Comparison of ENCODE assay signal across 1 cellular context in genomic region chr15:91852741-91853500, GRCh38.
A peak's percentile ranks its signal among the peaks of the same experiment; 100 is the strongest.
TF ChIP-seq lines count a peak whose summit lies in the region.

No MANE protein-coding gene starts in this region.

TF ChIP-seq in H1, 55 proteins besides CTCF, POLR2A, EP300 and RAD21 (continued from another document):
- TF ChIP-seq KDM1A (IDR thresholded peaks at IDR 0.05; ENCODE audit: borderline replicate concordance, low read length) (peak; percentile 35), HDAC6 (IDR thresholded peaks at IDR 0.05; ENCODE audit: low read depth, low read length) (no peak), TAF7 (optimal IDR thresholded peaks at IDR 0.05; ENCODE audit: borderline replicate concordance, low read depth, low read length) (peak; percentile 56), BCL11A (IDR thresholded peaks at IDR 0.05; ENCODE audit: low read depth in 2 of 2, low read length in 2 of 2) (no peak), TAF1 (IDR thresholded peaks at IDR 0.05; ENCODE audit: low read depth, low read length) (peak; percentile 48; the same call in 1 of the 2 replicates), HDAC2 (IDR thresholded peaks at IDR 0.05; ENCODE audit: borderline replicate concordance in 1 of 2, low read depth in 2 of 2, low read length in 2 of 2) (0 out of 4 replicates have a peak, but pooled peaks of 1 of the 2 experiments have one; percentile 26), ASH2L (IDR thresholded peaks at IDR 0.05; ENCODE audit: low read length) (peak; percentile 57), NANOG (IDR thresholded peaks at IDR 0.05; ENCODE audit: insufficient read depth, low read depth, low read length, poor library complexity, severe bottlenecking) (peak; percentile 44), MAFK (IDR thresholded peaks at IDR 0.05; ENCODE audit: low read depth, low read length) (no peak), SRF (IDR thresholded peaks at IDR 0.05; ENCODE audit: low read depth, low read length) (no peak), KDM4A (IDR thresholded peaks at IDR 0.05; ENCODE audit: low read depth, low read length, severe bottlenecking) (peak; percentile 90), TBP (IDR thresholded peaks at IDR 0.05; ENCODE audit: low read depth, low read length) (no peak), BRCA1 (IDR thresholded peaks at IDR 0.05; ENCODE audit: low read depth, low read length) (no peak), CREB1 (IDR thresholded peaks at IDR 0.05) (no peak), YY1 (IDR thresholded peaks at IDR 0.05; ENCODE audit: low read depth, low read length) (no peak), SP1 (IDR thresholded peaks at IDR 0.05; ENCODE audit: low read depth, low read length) (no peak), PHF8 (conservative IDR thresholded peaks at IDR 0.05; ENCODE audit: low read depth, low read length) (peak; percentile 53), CBX8 (IDR thresholded peaks at IDR 0.05; ENCODE audit: borderline replicate concordance, low read depth, low read length) (no peak)
